In genomic region chr18:50560681-50561629, GRCh38 we compare ENCODE assay signal across 8 cellular contexts. TPM values are rescaled to one million over a fixed set of nuclear protein-coding genes. Genes with fewer than 3 reads are reported as not detected.
A peak's percentile ranks its signal among the peaks of the same experiment; 100 is the strongest.
DNase-seq lines count a peak whose midpoint lies in the region; ATAC-seq and TF ChIP-seq lines count a peak whose summit lies in the region.

No MANE protein-coding gene starts in this region.

- H3K27ac ChIP-seq in iPS-20b (ENCODE audit: low read length) (no peak overlapping the region), spleen (no peak overlapping the region)

- peak overlapping the region; percentile 38 for H3K4me3 Mint-ChIP-seq in activated naive CD4-positive, alpha-beta T cell treated with anti-CD3 and anti-CD28 coated beads, Interleukin-2, amount 10 ng/mL, durations not matched to agents 7 days and 5 days
- peak overlapping the region; percentile 26 for H3K4me3 Mint-ChIP-seq in activated T-helper 2 cell treated with anti-CD3 and anti-CD28 coated beads, Interferon-gamma antibody, Interleukin-2, Interleukin-4, amounts not matched to agents 10 μg/mL and 5 μg/mL and 100 μg/mL, durations not matched to agents 14 hours and 24 hours and 36 hours (ENCODE audit: low read depth)

- H3K27ac Mint-ChIP-seq in activated naive CD4-positive, alpha-beta T cell treated with anti-CD3 and anti-CD28 coated beads, Interleukin-2, amount 10 ng/mL, durations not matched to agents 7 days and 5 days = no peak overlapping the region
- no peak overlapping the region for H3K27ac Mint-ChIP-seq in activated T-helper 2 cell treated with anti-CD3 and anti-CD28 coated beads, Interferon-gamma antibody, Interleukin-2, Interleukin-4, amounts not matched to agents 10 μg/mL and 5 μg/mL and 100 μg/mL, durations not matched to agents 14 hours and 24 hours and 36 hours

- WGBS in spleen, 5 donors = 5 to 11% (median 6%) methylated on average over 19 to 49 of the region's 49 CpGs

- ATAC-seq in HG02852 (IDR thresholded peaks at IDR 0.05; ENCODE audit: unreplicated experiment) = no peak

- TF ChIP-seq POLR2A in spleen (IDR thresholded peaks at IDR 0.05) = no peak

- peak overlapping the region; percentile 71 for H3K9ac ChIP-seq in iPS-20b (ENCODE audit: low read depth, low read length)

- DNase-seq in activated naive CD4-positive, alpha-beta T cell treated with anti-CD3 and anti-CD28 coated beads, Interleukin-2, amount 10 ng/mL, durations not matched to agents 7 days and 5 days = peak; percentile 21
- DNase-seq in activated naive CD4-positive, alpha-beta T cell treated with anti-CD3 and anti-CD28 coated beads, Interleukin-2, amount 50 U/mL, for 16 hours = no peak
- DNase-seq in activated T-helper 2 cell treated with anti-CD3 and anti-CD28 coated beads, Interferon-gamma antibody, Interleukin-2, Interleukin-4, amounts not matched to agents 10 μg/mL and 5 μg/mL and 100 μg/mL, durations not matched to agents 14 hours and 24 hours and 36 hours (ENCODE audit: low spot score) = no peak
- DNase-seq in spleen (no peak), hepatic stellate cell (ENCODE audit: low spot score) (no peak), NCI-H774 (lab: John Stamatoyannopoulos, UW) (no peak)

- no peaks in the 10 kb centered on the region for H3K36me3 Mint-ChIP-seq in activated naive CD4-positive, alpha-beta T cell treated with anti-CD3 and anti-CD28 coated beads, Interleukin-2, amount 10 ng/mL, durations not matched to agents 7 days and 5 days
- H3K36me3 Mint-ChIP-seq in activated T-helper 2 cell treated with anti-CD3 and anti-CD28 coated beads, Interferon-gamma antibody, Interleukin-2, Interleukin-4, amounts not matched to agents 10 μg/mL and 5 μg/mL and 100 μg/mL, durations not matched to agents 14 hours and 24 hours and 36 hours (ENCODE audit: low read depth) = no peaks in the 10 kb centered on the region

- H3K4me1 Mint-ChIP-seq in activated naive CD4-positive, alpha-beta T cell treated with anti-CD3 and anti-CD28 coated beads, Interleukin-2, amount 10 ng/mL, durations not matched to agents 7 days and 5 days = peaks cover 6% of the 10 kb centered on the region
- H3K4me1 Mint-ChIP-seq in activated T-helper 2 cell treated with anti-CD3 and anti-CD28 coated beads, Interferon-gamma antibody, Interleukin-2, Interleukin-4, amounts not matched to agents 10 μg/mL and 5 μg/mL and 100 μg/mL, durations not matched to agents 14 hours and 24 hours and 36 hours (ENCODE audit: low read depth) = no peaks in the 10 kb centered on the region

- CTCF ChIA-PET in activated naive CD4-positive, alpha-beta T cell treated with anti-CD3 and anti-CD28 coated beads, Interleukin-2, amount 10 ng/mL, durations not matched to agents 7 days and 5 days (lab: Charles Lee) = no interaction called here

- no peak for TF ChIP-seq CTCF in spleen (IDR thresholded peaks at IDR 0.05 in 8 of 11, conservative IDR thresholded peaks at IDR 0.05 in 3 of 11)

- H3K36me3 ChIP-seq in iPS-20b (ENCODE audit: insufficient read depth, low read depth, low read length) = no peaks in the 10 kb centered on the region
- no peaks in the 10 kb centered on the region for H3K36me3 ChIP-seq in spleen

- H3K27me3 ChIP-seq in iPS-20b (ENCODE audit: insufficient read depth, low read length) (peaks cover 71% of the 10 kb centered on the region), spleen (replicated peaks in 1 of 7) (peaks cover 7 to 94% (median 52%) of the 10 kb centered on the region in 7 donors)

- intact Hi-C loops in activated T-helper 2 cell treated with anti-CD3 and anti-CD28 coated beads, Interferon-gamma antibody, Interleukin-2, Interleukin-4, amounts not matched to agents 10 μg/mL and 5 μg/mL and 100 μg/mL, durations not matched to agents 14 hours and 24 hours and 36 hours (cut with micrococcal nuclease) = no loop called here
- intact Hi-C loops in spleen (cut with DNase I; ENCODE audit: low total_unique reads) = no loop called here

- H3K9me3 ChIP-seq in iPS-20b (ENCODE audit: insufficient read depth, low read depth, low read length) = peaks cover under 1% of the 10 kb centered on the region
- peaks cover 0 to 8% (median 1%) of the 10 kb centered on the region in 8 donors for H3K9me3 ChIP-seq in spleen

- H3K9me3 Mint-ChIP-seq in activated naive CD4-positive, alpha-beta T cell treated with anti-CD3 and anti-CD28 coated beads, Interleukin-2, amount 10 ng/mL, durations not matched to agents 7 days and 5 days = no peaks in the 10 kb centered on the region
- H3K9me3 Mint-ChIP-seq in activated T-helper 2 cell treated with anti-CD3 and anti-CD28 coated beads, Interferon-gamma antibody, Interleukin-2, Interleukin-4, amounts not matched to agents 10 μg/mL and 5 μg/mL and 100 μg/mL, durations not matched to agents 14 hours and 24 hours and 36 hours = peaks cover 3% of the 10 kb centered on the region

- peaks cover 3% of the 10 kb centered on the region; the same call in 1 of the 2 replicates for H3K4me1 ChIP-seq in iPS-20b (ENCODE audit: insufficient read depth, low read length)
- H3K4me1 ChIP-seq in spleen = peaks cover 10 to 24% (median 18%) of the 10 kb centered on the region in 6 donors

- H3K4me3 ChIP-seq in iPS-20b (ENCODE audit: low read length) (peak overlapping the region; percentile 77), spleen (peak overlapping the region; percentile 30 to 67 (median 40))

- peaks cover 73% of the 10 kb centered on the region for H3K27me3 Mint-ChIP-seq in activated naive CD4-positive, alpha-beta T cell treated with anti-CD3 and anti-CD28 coated beads, Interleukin-2, amount 10 ng/mL, durations not matched to agents 7 days and 5 days
- H3K27me3 Mint-ChIP-seq in activated T-helper 2 cell treated with anti-CD3 and anti-CD28 coated beads, Interferon-gamma antibody, Interleukin-2, Interleukin-4, amounts not matched to agents 10 μg/mL and 5 μg/mL and 100 μg/mL, durations not matched to agents 14 hours and 24 hours and 36 hours (ENCODE audit: low read depth) = peaks cover 70% of the 10 kb centered on the region

RNA-seq across cellular contexts. Expression of gene MAPK4, which starts 1.1 kb away (rescaled TPM):
- total RNA-seq in activated T-helper 2 cell treated with anti-CD3 and anti-CD28 coated beads, Interferon-gamma antibody, Interleukin-2, Interleukin-4, amounts not matched to agents 10 μg/mL and 5 μg/mL and 100 μg/mL, durations not matched to agents 14 hours and 24 hours and 36 hours = not detected in 2 replicates
- total RNA-seq in spleen = under 1 TPM in 4 of 7 donors, not detected in 3; 0.20 to 0.29 (median 0.22) TPM
- polyA plus RNA-seq in spleen = under 1 TPM in 2 of 3 donors, not detected in 1; 0.02 to 0.03 TPM
